9 cellular contexts compared by ENCODE assay signal in genomic region chr3:10703875-10704274, GRCh38.
DNase-seq lines count a peak whose midpoint lies in the region; ATAC-seq and TF ChIP-seq lines count a peak whose summit lies in the region.
"Had no signal": no experiment of that assay in that cellular context is flagged by ENCODE, and none has a peak within 500 bp of the region (broad histone marks: within the 10 kb centered on the region; RNA-seq: fewer than 3 reads in every experiment).

No MANE protein-coding gene starts in this region.

- in situ Hi-C loops in astrocyte of the cerebellum (cut with HindIII; ENCODE audit: low sequenced_read_pairs), result loop anchor here (5.0 to 25.0 kb wide), 3 partner anchors 38 to 367 kb away; no protein-coding TSS in a partner anchor

- ATAC-seq in GM19463 (IDR thresholded peaks at IDR 0.05; ENCODE audit: unreplicated experiment), result no peak
- ATAC-seq: T-cell had no signal

- no peak overlapping the region for H3K4me3 ChIP-seq in astrocyte of the cerebellum (ENCODE audit: low read depth, low read length)

- TF ChIP-seq CTCF in astrocyte of the cerebellum (IDR thresholded peaks at IDR 0.05; ENCODE audit: low read depth, low read length, missing control alignments), result peak; percentile 58

- DNase-seq in EL (peak; percentile 70), HT1080 (ENCODE audit: low read depth) (peak; percentile 24), astrocyte of the cerebellum (ENCODE audit: low read depth) (peak; percentile 16), myocyte (ENCODE audit: low read depth) (peak; percentile 17), cortex of kidney (lab: John Stamatoyannopoulos, UW) (no peak), NCI-H2227 (lab: John Stamatoyannopoulos, UW; ENCODE audit: unreplicated experiment) (no peak)
- DNase-seq: immature natural killer cell, T-cell had no signal

Comparison
In these comparisons a context has a peak if more than half of its experiments do, and no peak if none do; other contexts are left out.
1. DNase-seq: peak in EL (single experiment), HT1080 (single experiment), astrocyte of the cerebellum (single experiment) and myocyte (single experiment); none in cortex of kidney (single experiment) and NCI-H2227 (single experiment).